28 cellular contexts compared by ENCODE assay signal in the genomic region with DNA sequence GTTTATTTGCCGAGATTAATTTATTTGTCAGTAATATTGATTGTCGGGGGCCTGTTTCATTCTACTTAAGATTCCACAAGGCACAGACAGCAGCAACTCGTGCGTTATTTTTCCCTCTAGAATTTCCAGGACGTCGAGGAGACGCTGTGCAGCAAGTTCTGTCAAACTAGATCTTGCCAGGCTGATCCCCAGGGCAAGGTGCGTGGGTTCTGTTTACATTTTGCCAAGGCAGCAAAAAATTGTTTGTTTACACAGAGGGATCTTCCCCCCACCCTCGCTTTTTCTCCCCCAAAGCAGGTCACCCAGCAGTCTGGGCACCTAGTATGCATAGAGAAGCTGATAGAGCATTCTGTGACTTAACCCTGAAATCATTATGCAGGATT.
A peak's percentile ranks its signal among the peaks of the same experiment; 100 is the strongest.
DNase-seq lines count a peak whose midpoint lies in the region; ATAC-seq, FAIRE-seq and TF ChIP-seq lines count a peak whose summit lies in the region.
"Had no signal": no experiment of that assay in that cellular context is flagged by ENCODE, and none has a peak within 500 bp of the region (broad histone marks: within the 10 kb centered on the region; RNA-seq: fewer than 3 reads in every experiment).

No MANE protein-coding gene starts in this region.

- TF ChIP-seq CTCF in A549 (IDR thresholded peaks at IDR 0.05) (no peak), DND-41 (IDR thresholded peaks at IDR 0.05; ENCODE audit: borderline replicate concordance, extremely low read depth, low read length, poor library complexity, severe bottlenecking) (no peak), WERI-Rb-1 (IDR thresholded peaks at IDR 0.05; ENCODE audit: low read depth, low read length) (no peak), lower lobe of right lung (IDR thresholded peaks at IDR 0.05) (no peak)

- ATAC-seq in A549 (no peak), DND-41 (ENCODE audit: insufficient read depth, low read depth) (no peak), GM21423 (IDR thresholded peaks at IDR 0.05; ENCODE audit: unreplicated experiment) (no peak), lower lobe of right lung (no peak)
- no peak for ATAC-seq in activated CD4-positive, CD25-positive, alpha-beta regulatory T cell treated with anti-CD3 and anti-CD28 coated beads, Interleukin-2, amount 50 U/mL, for 24 hours
- ATAC-seq: foreskin keratinocyte had no signal

- H3K4me3 ChIP-seq in A549 (no peak overlapping the region), DND-41 (ENCODE audit: low read depth in 1 of 2, low read length in 2 of 2) (no peak overlapping the region), WERI-Rb-1 (ENCODE audit: low read depth, low read length) (peak overlapping the region; percentile 30), mesenchymal stem cell (ENCODE audit: insufficient read depth in 1 of 2, low read depth in 1 of 2, low read length in 2 of 2) (peak overlapping the region in 1 of 2 experiments; percentile 70), lower lobe of right lung (no peak overlapping the region)
- H3K4me3 ChIP-seq: HAP-1, lung, SK-N-MC, skin epidermis, transverse colon had no signal

- intact Hi-C loops in lower lobe of right lung (cut with DNase I) = no loop called here

- no peak overlapping the region for H4K91ac ChIP-seq in mesenchymal stem cell (ENCODE audit: low read length)

- H3K27ac ChIP-seq in A549 (no peak overlapping the region; a peak in 1 of 6 replicates), DND-41 (ENCODE audit: low read length) (0 out of 2 replicates have a peak overlapping the region, but pooled peaks have one; percentile 20), WERI-Rb-1 (peak overlapping the region; percentile 86), mesenchymal stem cell (ENCODE audit: low read length, poor library complexity, severe bottlenecking) (no peak overlapping the region), lower lobe of right lung (no peak overlapping the region)
- H3K27ac ChIP-seq: epithelial cell of prostate, foreskin keratinocyte, SK-N-MC, transverse colon had no signal

- no peaks in the 10 kb centered on the region for H4K20me1 ChIP-seq in DND-41 (ENCODE audit: insufficient read depth, low read length)

- FAIRE-seq in A549 (lab: Jason Lieb, UNC) = no peak
- FAIRE-seq: RCC 7860 had no signal

- H3K9ac ChIP-seq in DND-41 (ENCODE audit: low read depth, low read length) (no peak overlapping the region), mesenchymal stem cell (ENCODE audit: low read length) (peak overlapping the region; percentile 70)

- H3K4me2 ChIP-seq in A549 = peak overlapping the region; percentile 22; the same call in 1 of the 3 replicates
- H3K4me2 ChIP-seq in DND-41 (ENCODE audit: insufficient read depth, low read length) = no peak overlapping the region
- no peak overlapping the region for H3K4me2 ChIP-seq in mesenchymal stem cell (ENCODE audit: low read length, poor library complexity, severe bottlenecking)

- TF ChIP-seq EP300 in A549 (IDR thresholded peaks at IDR 0.05) = no peak

- TF ChIP-seq POLR2A in A549 (IDR thresholded peaks at IDR 0.05; ENCODE audit: low read length) = no peak

- no peaks in the 10 kb centered on the region for H3K36me3 ChIP-seq in DND-41 (ENCODE audit: insufficient read depth, low read length)
- no peaks in the 10 kb centered on the region for H3K36me3 ChIP-seq in WERI-Rb-1
- no peaks in the 10 kb centered on the region for H3K36me3 ChIP-seq in mesenchymal stem cell (ENCODE audit: control insufficient read depth in 1 of 2, insufficient read depth in 2 of 2, low read depth in 1 of 2, low read length in 2 of 2)
- no peaks in the 10 kb centered on the region for H3K36me3 ChIP-seq in lower lobe of right lung
- H3K36me3 ChIP-seq: HAP-1, transverse colon had no signal

- H3K23ac ChIP-seq in mesenchymal stem cell (ENCODE audit: low read length in 2 of 2) = no peak overlapping the region

- no peak overlapping the region for H2BK15ac ChIP-seq in mesenchymal stem cell (ENCODE audit: low read depth, poor library complexity, severe bottlenecking)

- H3K4me1 ChIP-seq in A549 (peaks cover 9% of the 10 kb centered on the region; the same call in 2 of the 3 replicates), DND-41 (ENCODE audit: insufficient read depth, low read length) (peaks cover 22% of the 10 kb centered on the region), mesenchymal stem cell (ENCODE audit: control insufficient read depth, insufficient read depth, low read depth, low read length) (peaks cover 3% of the 10 kb centered on the region), lower lobe of right lung (no peaks in the 10 kb centered on the region)
- H3K4me1 ChIP-seq: foreskin keratinocyte, HAP-1 had no signal

- no peaks in the 10 kb centered on the region for H3K79me2 ChIP-seq in DND-41 (ENCODE audit: insufficient read depth, low read length)

- H2BK120ac ChIP-seq in mesenchymal stem cell (ENCODE audit: low read depth, low read length) = no peak overlapping the region

- H2AFZ ChIP-seq in DND-41 (ENCODE audit: low read depth, low read length) (no peak overlapping the region; the same call in 1 of the 2 replicates), mesenchymal stem cell (ENCODE audit: low read depth, low read length) (no peak overlapping the region)

- no peak overlapping the region for H3K18ac ChIP-seq in mesenchymal stem cell (ENCODE audit: low read depth in 1 of 2, low read length in 2 of 2)

- CTCF ChIA-PET in A549 (lab: Yijun Ruan, JAX) = no interaction called here

- H3K27me3 ChIP-seq in DND-41 (ENCODE audit: insufficient read depth, low read length, poor library complexity) = no peaks in the 10 kb centered on the region
- H3K27me3 ChIP-seq in WERI-Rb-1 (ENCODE audit: insufficient read depth, low read depth, severe bottlenecking) = no peaks in the 10 kb centered on the region
- peaks cover 0 to 33% of the 10 kb centered on the region in 2 experiments for H3K27me3 ChIP-seq in mesenchymal stem cell (ENCODE audit: control insufficient read depth in 1 of 2, insufficient read depth in 1 of 2, low read length in 2 of 2)
- H3K27me3 ChIP-seq in lower lobe of right lung (ENCODE audit: low read depth) = peaks cover 26% of the 10 kb centered on the region

- no peak overlapping the region for H2BK5ac ChIP-seq in mesenchymal stem cell (ENCODE audit: low read depth, low read length, poor library complexity, severe bottlenecking)

- POLR2A ChIA-PET in A549 (lab: Yijun Ruan, JAX) = no interaction called here

- 76% methylated on average over 9 of the region's 9 CpGs for WGBS in A549 (ENCODE audit: missing lambda C conversion rate)
- WGBS in mesenchymal stem cell = 67% methylated on average over 9 of the region's 9 CpGs

- no peak overlapping the region for H4K8ac ChIP-seq in mesenchymal stem cell (ENCODE audit: low read length)

- H3K4ac ChIP-seq in mesenchymal stem cell (ENCODE audit: low read depth in 1 of 2, low read length in 2 of 2) = no peak overlapping the region

- no peak for TF ChIP-seq RAD21 in A549 (conservative IDR thresholded peaks at IDR 0.05 in 1 of 2, IDR thresholded peaks at IDR 0.05 in 1 of 2)

- no peaks in the 10 kb centered on the region for H3K9me3 ChIP-seq in A549
- H3K9me3 ChIP-seq in DND-41 (ENCODE audit: insufficient read depth, low read length, severe bottlenecking) = no peaks in the 10 kb centered on the region
- H3K9me3 ChIP-seq in WERI-Rb-1 (ENCODE audit: severe bottlenecking) = no peaks in the 10 kb centered on the region
- no peaks in the 10 kb centered on the region for H3K9me3 ChIP-seq in mesenchymal stem cell (ENCODE audit: control insufficient read depth, low read length)
- H3K9me3 ChIP-seq in lower lobe of right lung = no peaks in the 10 kb centered on the region
- H3K9me3 ChIP-seq: HAP-1, transverse colon had no signal

- no peak overlapping the region for H2BK12ac ChIP-seq in mesenchymal stem cell (ENCODE audit: low read length in 2 of 2)

- H3K79me1 ChIP-seq in mesenchymal stem cell (replicated peaks; ENCODE audit: low read length, poor library complexity, severe bottlenecking) = no peaks in the 10 kb centered on the region

- DNase-seq in A549 (ENCODE audit: low read depth in 1 of 2, low spot score in 1 of 2) = no peak
- DNase-seq in DND-41 = no peak
- DNase-seq in WERI-Rb-1 = no peak
- DNase-seq in mesenchymal stem cell = no peak
- DNase-seq in NCI-H345 (lab: John Stamatoyannopoulos, UW) = no peak
- DNase-seq in lower lobe of right lung = no peak
- DNase-seq: activated CD4-positive, alpha-beta memory T cell treated with anti-CD3 and anti-CD28 coated beads, Interleukin-2, amount 10 ng/mL, durations not matched to agents 7 days and 5 days; activated CD4-positive, CD25-positive, alpha-beta regulatory T cell; activated T-cell treated with anti-CD3 and anti-CD28 coated beads, Interleukin-2, amount 50 U/mL, for 1 hour; amygdala; CD4-positive, alpha-beta memory T cell; foreskin keratinocyte; hippocampal formation; Karpas-422; NCI-H1436; NCI-H2227 treated with DMSO at 0.1 percent for 48 hours; posterior cingulate gyrus; stimulated activated CD4-positive, alpha-beta T cell treated with anti-CD3 and anti-CD28 coated beads, Interleukin-2, amount 100 ng/mL, for 48 hours; stimulated activated naive CD4-positive, alpha-beta T cell treated with Interleukin-2 at 50 U/mL for 16 hours; transverse colon had no signal

- H2AK5ac ChIP-seq in mesenchymal stem cell (ENCODE audit: low read length, severe bottlenecking) = no peak overlapping the region

- no peak overlapping the region for H3K14ac ChIP-seq in mesenchymal stem cell (ENCODE audit: low read length in 2 of 2)

TF ChIP-seq in A549, 52 proteins besides CTCF, POLR2A, EP300 and RAD21:
- TF ChIP-seq MAFK (IDR thresholded peaks at IDR 0.05; ENCODE audit: partially characterized antibody) (peak; percentile 83), NFE2L2 (conservative IDR thresholded peaks at IDR 0.05; ENCODE audit: low read length) (no peak)

Comparison
In these comparisons a context has a peak if more than half of its experiments do, and no peak if none do; other contexts are left out.
1. H3K27ac ChIP-seq: peak in DND-41 (single experiment) and WERI-Rb-1 (single experiment); none in A549 (0 of 2), mesenchymal stem cell (single experiment) and lower lobe of right lung (single experiment).